ENCODE assay signal across 8 cellular contexts in the genomic region with DNA sequence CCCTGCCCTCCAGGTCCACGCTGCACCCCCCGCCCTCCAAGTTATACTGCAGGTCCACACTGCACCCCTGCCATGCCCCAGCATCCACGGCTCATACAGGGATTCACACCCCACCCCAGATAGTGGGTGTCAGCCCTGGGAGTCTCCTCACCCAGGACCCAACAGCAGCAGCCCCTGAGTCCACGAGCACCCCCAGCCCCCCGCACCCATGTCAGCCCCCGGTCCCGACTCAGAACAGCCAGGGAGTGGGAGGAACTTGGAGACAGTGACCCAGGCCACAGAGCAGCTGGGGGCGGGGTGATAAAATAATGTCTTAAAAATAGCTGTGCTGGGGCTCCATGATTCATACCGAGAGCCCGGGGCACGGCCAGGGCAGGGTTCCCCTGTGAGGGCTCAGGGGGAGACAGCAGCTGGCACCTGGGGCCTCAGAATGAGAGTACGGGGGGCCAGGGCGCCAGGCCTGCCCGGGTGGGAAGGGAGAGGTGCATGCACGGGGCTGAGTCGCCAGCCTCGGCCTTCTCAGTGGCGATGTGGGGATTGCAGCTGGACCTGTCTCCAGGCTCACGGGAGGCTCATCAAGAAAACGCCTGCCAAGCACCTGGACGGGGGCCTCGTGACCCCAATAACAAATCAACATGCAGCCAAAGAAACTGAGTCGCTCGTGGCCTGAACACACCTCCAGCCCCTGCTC. TPM values are rescaled to one million over a fixed set of nuclear protein-coding genes. Genes with fewer than 3 reads are reported as not detected.
DNase-seq lines count a peak whose midpoint lies in the region; ATAC-seq and TF ChIP-seq lines count a peak whose summit lies in the region.

No MANE protein-coding gene starts in this region.

- 0 out of 2 replicates have a peak overlapping the region, but pooled peaks have one; percentile 39 for H3K9ac ChIP-seq in OCI-LY3 (ENCODE audit: low read length)
- H3K9ac ChIP-seq in smooth muscle cell (ENCODE audit: low read depth), result no peak overlapping the region

- H3K27ac ChIP-seq in HEK293 (ENCODE audit: extremely low read depth, low read depth, low read length) (no peak overlapping the region), OCI-LY3 (ENCODE audit: low read length) (no peak overlapping the region; the same call in 1 of the 2 replicates), ascending aorta (no peak overlapping the region), smooth muscle cell (ENCODE audit: low read depth) (no peak overlapping the region)

- H2AFZ ChIP-seq in OCI-LY3 (ENCODE audit: low read depth, low read length) (no peak overlapping the region), smooth muscle cell (ENCODE audit: low read depth) (no peak overlapping the region)

- H3K79me2 ChIP-seq in OCI-LY3 (ENCODE audit: low read length) (no peaks in the 10 kb centered on the region), smooth muscle cell (ENCODE audit: low read depth) (no peaks in the 10 kb centered on the region)

- POLR2A ChIA-PET in HEK293 (lab: Yijun Ruan, JAX), result no interaction called here

- no peaks in the 10 kb centered on the region for H3K36me3 ChIP-seq in HEK293 (ENCODE audit: control insufficient read depth in 2 of 2, insufficient read depth in 1 of 2, low read length in 2 of 2)
- H3K36me3 ChIP-seq in OCI-LY3 (replicated peaks; ENCODE audit: low read depth, low read length), result no peaks in the 10 kb centered on the region
- no peaks in the 10 kb centered on the region for H3K36me3 ChIP-seq in ascending aorta
- H3K36me3 ChIP-seq in smooth muscle cell (ENCODE audit: low read depth), result no peaks in the 10 kb centered on the region

- H3K4me2 ChIP-seq in OCI-LY3 (ENCODE audit: low read length) (peak overlapping the region; percentile 85), smooth muscle cell (peak overlapping the region; percentile 51)

- DNase-seq in ascending aorta (ENCODE audit: low spot score in 2 of 2) (peak; percentile 8 to 63), smooth muscle cell (lab: John Stamatoyannopoulos, UW; ENCODE audit: unreplicated experiment) (no peak), NCI-H524 treated with DMSO at 0.1 percent for 48 hours (lab: John Stamatoyannopoulos, UW) (no peak), amniotic stem cell (lab: John Stamatoyannopoulos, UW) (no peak), dedifferentiated amniotic fluid mesenchymal stem cell (ENCODE audit: extremely low spot score) (no peak)

- peaks cover 51% of the 10 kb centered on the region for H3K27me3 ChIP-seq in OCI-LY3 (ENCODE audit: low read depth, low read length)
- no peaks in the 10 kb centered on the region for H3K27me3 ChIP-seq in ascending aorta
- no peaks in the 10 kb centered on the region for H3K27me3 ChIP-seq in smooth muscle cell (ENCODE audit: low read depth)

- H3K9me3 ChIP-seq in HEK293 (ENCODE audit: control insufficient read depth, insufficient read depth, low read depth, low read length), result no peaks in the 10 kb centered on the region
- no peaks in the 10 kb centered on the region for H3K9me3 ChIP-seq in OCI-LY3 (ENCODE audit: insufficient read depth, low read length)
- no peaks in the 10 kb centered on the region for H3K9me3 ChIP-seq in ascending aorta
- no peaks in the 10 kb centered on the region for H3K9me3 ChIP-seq in smooth muscle cell (replicated peaks; ENCODE audit: low read depth)

- 60% methylated on average over 12 of the region's 24 CpGs for WGBS in smooth muscle cell (ENCODE audit: low lambda C conversion rate)

- H3K4me3 ChIP-seq in HEK293 (ENCODE audit: low read depth, low read length) (no peak overlapping the region), OCI-LY3 (ENCODE audit: low read length) (peak overlapping the region; percentile 77), ascending aorta (no peak overlapping the region), smooth muscle cell (no peak overlapping the region)

- intact Hi-C loops in ascending aorta (cut with DNase I), result no loop called here

- ATAC-seq in GM18498 (IDR thresholded peaks at IDR 0.05; ENCODE audit: unreplicated experiment), result peak; percentile 49

- no peaks in the 10 kb centered on the region for H3F3A ChIP-seq in smooth muscle cell (ENCODE audit: low read depth)

- H3K4me1 ChIP-seq in HEK293 (ENCODE audit: control insufficient read depth, insufficient read depth, low read length), result no peaks in the 10 kb centered on the region
- peaks cover 63% of the 10 kb centered on the region for H3K4me1 ChIP-seq in OCI-LY3 (ENCODE audit: low read length)
- H3K4me1 ChIP-seq in ascending aorta, result peaks cover 3% of the 10 kb centered on the region in 2 donors
- no peaks in the 10 kb centered on the region for H3K4me1 ChIP-seq in smooth muscle cell (ENCODE audit: low read depth)

- H4K20me1 ChIP-seq in OCI-LY3 (ENCODE audit: insufficient read depth, low read length), result no peaks in the 10 kb centered on the region
- H4K20me1 ChIP-seq in smooth muscle cell (ENCODE audit: low read depth), result no peaks in the 10 kb centered on the region

- no peak for TF ChIP-seq CTCF in HEK293 (tag by site-specific recombination; IDR thresholded peaks at IDR 0.05)
- no peak for TF ChIP-seq CTCF in OCI-LY3 (IDR thresholded peaks at IDR 0.05; ENCODE audit: low read depth, low read length)
- TF ChIP-seq CTCF in ascending aorta (IDR thresholded peaks at IDR 0.05), result no peak
- no peak for TF ChIP-seq CTCF in smooth muscle cell (IDR thresholded peaks at IDR 0.05; ENCODE audit: borderline replicate concordance, insufficient read depth, poor library complexity, severe bottlenecking)

- CTCF ChIA-PET in HEK293 (lab: Yijun Ruan, JAX), result no interaction called here

TF ChIP-seq in HEK293, 187 proteins besides CTCF, POLR2A, EP300 and RAD21:
- no peak for TF ChIP-seq ZNF544 (tag by site-specific recombination; IDR thresholded peaks at IDR 0.05)
- peak; percentile 15; the same call in 1 of the 2 replicates for TF ChIP-seq ZFHX2 (tag by site-specific recombination; conservative IDR thresholded peaks at IDR 0.05)
- TF ChIP-seq ZNF791 (tag by site-specific recombination; IDR thresholded peaks at IDR 0.05), result no peak
- TF ChIP-seq EGR2 (tag by site-specific recombination; IDR thresholded peaks at IDR 0.05; ENCODE audit: low read depth), result 0 out of 2 replicates have a peak, but pooled peaks have one; percentile 28

RNA-seq across cellular contexts. Expression of gene ADAP1, which starts 29.8 kb away (rescaled TPM):
- total RNA-seq in ascending aorta, result 44.5 TPM
- 2.0 and 3.0 TPM in 2 replicates for total RNA-seq in smooth muscle cell
- polyA plus RNA-seq in smooth muscle cell, result 1.3 and 2.4 TPM in 2 replicates

RNA-seq across cellular contexts. Expression of gene GET4, which starts 48.3 kb away (rescaled TPM):
- 4.2 TPM for total RNA-seq in ascending aorta
- total RNA-seq in smooth muscle cell, result 17.0 and 26.3 TPM in 2 replicates
- polyA plus RNA-seq in smooth muscle cell, result 39.9 and 52.3 TPM in 2 replicates

RNA-seq across cellular contexts. Expression of gene COX19, which starts 50.7 kb away (rescaled TPM):
- total RNA-seq in ascending aorta, result 2.1 TPM
- total RNA-seq in smooth muscle cell, result 10.0 and 10.4 TPM in 2 replicates
- 10.4 and 19.0 TPM in 2 replicates for polyA plus RNA-seq in smooth muscle cell

RNA-seq across cellular contexts. Expression of gene CYP2W1, which starts 58.3 kb away (rescaled TPM):
- total RNA-seq in ascending aorta (not detected), smooth muscle cell (not detected in 2 replicates)
- polyA plus RNA-seq in smooth muscle cell, result 0.44 TPM in 1 of 2 replicates, not detected in the other

Comparison
In these comparisons a context has a peak if more than half of its experiments do, and no peak if none do; other contexts are left out.
1. DNase-seq: peak in ascending aorta (2 of 2); none in smooth muscle cell (single experiment), NCI-H524 treated with DMSO at 0.1 percent for 48 hours (single experiment), amniotic stem cell (single experiment) and dedifferentiated amniotic fluid mesenchymal stem cell (single experiment).
2. RNA of gene ADAP1, which starts 29.8 kb away (total RNA-seq): 44.5 TPM in ascending aorta (single experiment); 2.0 to 3.0 TPM in smooth muscle cell; every median in the first group is over 10 times any median in the second.